Comparison of ENCODE assay signal across 29 cellular contexts in genomic region chr9:27835746-27836145, GRCh38.
"Had no signal": no experiment of that assay in that cellular context is flagged by ENCODE, and none has a peak within 500 bp of the region (broad histone marks: within the 10 kb centered on the region; RNA-seq: fewer than 3 reads in every experiment).

No MANE protein-coding gene starts in this region.

- H3K27me3 Mint-ChIP-seq: effector memory CD8-positive, alpha-beta T cell had no signal

- H3K36me3 ChIP-seq: esophagus squamous epithelium, heart right ventricle, left lung, ovary, sigmoid colon, stomach, thyroid gland had no signal

- ATAC-seq: effector memory CD8-positive, alpha-beta T cell; left cardiac atrium; left lung; naive thymus-derived CD4-positive, alpha-beta T cell; psoas muscle; right cardiac atrium; stimulated activated effector memory CD8-positive, alpha-beta T cell treated with anti-CD3 and anti-CD28 coated beads, Interleukin-12 subunit alpha, Interleukin-12 subunit beta, amount 100 ng/mL, for 72 hours had no signal

- H3K9me3 Mint-ChIP-seq: nephron progenitor cell, type B pancreatic cell had no signal

- H3K27ac ChIP-seq: esophagus squamous epithelium, heart right ventricle, left lung, ovary, psoas muscle, sigmoid colon, stomach, thyroid gland had no signal

- FAIRE-seq: endometrium, islet of Langerhans had no signal

- H3K27ac Mint-ChIP-seq: effector memory CD8-positive, alpha-beta T cell; stimulated activated effector memory CD8-positive, alpha-beta T cell treated with anti-CD3 and anti-CD28 coated beads, Interleukin-12 subunit alpha, Interleukin-12 subunit beta, amount 100 ng/mL, for 72 hours; type B pancreatic cell had no signal

- H3K4me1 Mint-ChIP-seq: naive thymus-derived CD4-positive, alpha-beta T cell; stimulated activated effector memory CD8-positive, alpha-beta T cell treated with anti-CD3 and anti-CD28 coated beads, Interleukin-12 subunit alpha, Interleukin-12 subunit beta, amount 100 ng/mL, for 72 hours had no signal

- H3K36me3 Mint-ChIP-seq: naive thymus-derived CD4-positive, alpha-beta T cell; stimulated activated effector memory CD8-positive, alpha-beta T cell treated with anti-CD3 and anti-CD28 coated beads, Interleukin-12 subunit alpha, Interleukin-12 subunit beta, amount 100 ng/mL, for 72 hours; type B pancreatic cell had no signal

- H3K4me1 ChIP-seq: esophagus squamous epithelium, heart right ventricle, left lung, psoas muscle, sigmoid colon, stomach, thyroid gland had no signal

- DNase-seq: cortex of kidney; effector memory CD8-positive, alpha-beta T cell; erythroblast; esophagus squamous epithelium; foreskin melanocyte; glutamatergic neuron; heart right ventricle; hippocampal formation; left cardiac atrium; left lung; mesenchymal stem cell; midbrain; naive thymus-derived CD4-positive, alpha-beta T cell; nephron progenitor cell; nucleus accumbens; ovary; posterior cingulate gyrus; psoas muscle; sigmoid colon; stimulated activated CD4-positive, alpha-beta T cell treated with anti-CD3 and anti-CD28 coated beads, Interleukin-2, amount 100 ng/mL, for 24 hours; stimulated activated CD4-positive, alpha-beta T cell treated with anti-CD3 and anti-CD28 coated beads, Interleukin-4, amount 100 ng/mL, for 24 hours; stimulated activated naive CD4-positive, alpha-beta T cell treated with Interleukin-2 at 50 U/mL for 16 hours; stomach; thyroid gland had no signal

- H3K9me3 ChIP-seq: esophagus squamous epithelium, left lung, ovary, psoas muscle, sigmoid colon, stomach, thyroid gland had no signal

- H3K4me3 Mint-ChIP-seq: effector memory CD8-positive, alpha-beta T cell; naive thymus-derived CD4-positive, alpha-beta T cell; nephron progenitor cell; stimulated activated effector memory CD8-positive, alpha-beta T cell treated with anti-CD3 and anti-CD28 coated beads, Interleukin-12 subunit alpha, Interleukin-12 subunit beta, amount 100 ng/mL, for 72 hours; type B pancreatic cell had no signal

- H3K4me3 ChIP-seq: esophagus squamous epithelium, heart right ventricle, left lung, ovary, psoas muscle, sigmoid colon, stomach, thyroid gland had no signal

- H3K27me3 ChIP-seq: esophagus squamous epithelium, heart right ventricle, left lung, ovary, sigmoid colon, stomach, thyroid gland had no signal
